10 cellular contexts compared by ENCODE assay signal in genomic region chr12:124740691-124741137, GRCh38.
DNase-seq lines count a peak whose midpoint lies in the region; ATAC-seq lines count a peak whose summit lies in the region.
"Had no signal": no experiment of that assay in that cellular context is flagged by ENCODE, and none has a peak within 500 bp of the region (broad histone marks: within the 10 kb centered on the region; RNA-seq: fewer than 3 reads in every experiment).

No MANE protein-coding gene starts in this region.

- H3K27ac Mint-ChIP-seq in activated naive CD4-positive, alpha-beta T cell treated with anti-CD3 and anti-CD28 coated beads for 36 hours, result no peak overlapping the region
- no peak overlapping the region for H3K27ac Mint-ChIP-seq in activated naive CD4-positive, alpha-beta T cell treated with anti-CD3 and anti-CD28 coated beads, Interleukin-2, amount 10 ng/mL, durations not matched to agents 7 days and 5 days
- H3K27ac Mint-ChIP-seq: CD4-positive, alpha-beta T cell had no signal

- peaks cover 7% of the 10 kb centered on the region for H3K9me3 ChIP-seq in adipocyte (ENCODE audit: control insufficient read depth, low read length)
- H3K9me3 ChIP-seq: colonic mucosa had no signal

- H3K36me3 ChIP-seq in adipocyte (ENCODE audit: control insufficient read depth, insufficient read depth, low read length, severe bottlenecking), result no peaks in the 10 kb centered on the region
- H3K36me3 ChIP-seq: colonic mucosa had no signal

- peaks cover 1% of the 10 kb centered on the region for H3K9me3 Mint-ChIP-seq in activated naive CD4-positive, alpha-beta T cell treated with anti-CD3 and anti-CD28 coated beads for 36 hours
- H3K9me3 Mint-ChIP-seq in activated naive CD4-positive, alpha-beta T cell treated with anti-CD3 and anti-CD28 coated beads, Interleukin-2, amount 10 ng/mL, durations not matched to agents 7 days and 5 days, result no peaks in the 10 kb centered on the region
- H3K9me3 Mint-ChIP-seq: CD4-positive, alpha-beta T cell had no signal

- ATAC-seq in GM21367 (IDR thresholded peaks at IDR 0.05; ENCODE audit: unreplicated experiment), result no peak

- H3K36me3 Mint-ChIP-seq in activated naive CD4-positive, alpha-beta T cell treated with anti-CD3 and anti-CD28 coated beads for 36 hours (ENCODE audit: low read depth), result no peaks in the 10 kb centered on the region
- H3K36me3 Mint-ChIP-seq in activated naive CD4-positive, alpha-beta T cell treated with anti-CD3 and anti-CD28 coated beads, Interleukin-2, amount 10 ng/mL, durations not matched to agents 7 days and 5 days, result no peaks in the 10 kb centered on the region

- CTCF ChIA-PET in activated naive CD4-positive, alpha-beta T cell treated with anti-CD3 and anti-CD28 coated beads for 36 hours (lab: Charles Lee), result interaction anchor here (1.0 to 3.9 kb wide), 7 partner anchors 18 to 708 kb away, joined by 3 to 32 read pairs (median 4); no protein-coding TSS in a partner anchor
- CTCF ChIA-PET in activated naive CD4-positive, alpha-beta T cell treated with anti-CD3 and anti-CD28 coated beads, Interleukin-2, amount 10 ng/mL, durations not matched to agents 7 days and 5 days (lab: Charles Lee), result interaction anchor here (1.3 to 2.5 kb wide), 6 partner anchors 10 to 705 kb away, joined by 3 to 12 read pairs (median 4); no protein-coding TSS in a partner anchor

- peaks cover 3% of the 10 kb centered on the region for H3K27me3 Mint-ChIP-seq in activated naive CD4-positive, alpha-beta T cell treated with anti-CD3 and anti-CD28 coated beads for 36 hours (ENCODE audit: low read depth)
- peaks cover 67% of the 10 kb centered on the region for H3K27me3 Mint-ChIP-seq in activated naive CD4-positive, alpha-beta T cell treated with anti-CD3 and anti-CD28 coated beads, Interleukin-2, amount 10 ng/mL, durations not matched to agents 7 days and 5 days

- no peak overlapping the region for H3K9ac ChIP-seq in adipocyte (ENCODE audit: low read length)

- peaks cover 30% of the 10 kb centered on the region for H3K4me1 Mint-ChIP-seq in activated naive CD4-positive, alpha-beta T cell treated with anti-CD3 and anti-CD28 coated beads for 36 hours (ENCODE audit: low read depth)
- peaks cover 23% of the 10 kb centered on the region for H3K4me1 Mint-ChIP-seq in activated naive CD4-positive, alpha-beta T cell treated with anti-CD3 and anti-CD28 coated beads, Interleukin-2, amount 10 ng/mL, durations not matched to agents 7 days and 5 days

- H3K4me3 Mint-ChIP-seq in activated naive CD4-positive, alpha-beta T cell treated with anti-CD3 and anti-CD28 coated beads for 36 hours, result no peak overlapping the region
- H3K4me3 Mint-ChIP-seq in activated naive CD4-positive, alpha-beta T cell treated with anti-CD3 and anti-CD28 coated beads, Interleukin-2, amount 10 ng/mL, durations not matched to agents 7 days and 5 days, result no peak overlapping the region
- H3K4me3 Mint-ChIP-seq: CD4-positive, alpha-beta T cell had no signal

- no peak overlapping the region for H3K4me3 ChIP-seq in adipocyte (ENCODE audit: low read length)
- H3K4me3 ChIP-seq: colonic mucosa had no signal

- DNase-seq in activated naive CD4-positive, alpha-beta T cell treated with anti-CD3 and anti-CD28 coated beads for 36 hours, result peak; percentile 64
- no peak for DNase-seq in activated naive CD4-positive, alpha-beta T cell treated with anti-CD3 and anti-CD28 coated beads, Interleukin-2, amount 10 ng/mL, durations not matched to agents 7 days and 5 days
- DNase-seq in adipocyte (ENCODE audit: low read depth), result peak; percentile 39
- peak; percentile 65 for DNase-seq in kidney tubule cell (ENCODE audit: low spot score)
- peak; percentile 36 for DNase-seq in superior temporal gyrus (ENCODE audit: extremely low spot score)
- no peak for DNase-seq in NCI-H1930 (lab: John Stamatoyannopoulos, UW)
- DNase-seq in D341Med (ENCODE audit: low spot score), result no peak
- DNase-seq: CD4-positive, alpha-beta T cell; colonic mucosa had no signal

- H3K4me1 ChIP-seq in adipocyte (ENCODE audit: control insufficient read depth, insufficient read depth, low read length), result peaks cover 4% of the 10 kb centered on the region
- H3K4me1 ChIP-seq: colonic mucosa had no signal

- H3K27me3 ChIP-seq in adipocyte (replicated peaks; ENCODE audit: control insufficient read depth, insufficient read depth, low read length), result no peaks in the 10 kb centered on the region
- H3K27me3 ChIP-seq: colonic mucosa had no signal

- intact Hi-C loops in activated naive CD4-positive, alpha-beta T cell treated with anti-CD3 and anti-CD28 coated beads for 36 hours (cut with micrococcal nuclease), result loop anchor here (1.0 kb wide), 1 partner anchor 27 kb away; no protein-coding TSS in a partner anchor

Comparison
In these comparisons a context has a peak if more than half of its experiments do, and no peak if none do; other contexts are left out.
1. DNase-seq: peak in activated naive CD4-positive, alpha-beta T cell treated with anti-CD3 and anti-CD28 coated beads for 36 hours (single experiment), adipocyte (single experiment), kidney tubule cell (single experiment) and superior temporal gyrus (single experiment); none in activated naive CD4-positive, alpha-beta T cell treated with anti-CD3 and anti-CD28 coated beads, Interleukin-2, amount 10 ng/mL, durations not matched to agents 7 days and 5 days (single experiment), NCI-H1930 (0 of 2) and D341Med (single experiment).